1 cellular context compared by ENCODE assay signal in genomic region chr1:203829247-203829646, GRCh38.
TF ChIP-seq lines count a peak whose summit lies in the region.

No MANE protein-coding gene starts in this region.

TF ChIP-seq in GM12878, 131 proteins besides CTCF, POLR2A, EP300 and RAD21:
- TF ChIP-seq SPI1 (IDR thresholded peaks at IDR 0.05; ENCODE audit: borderline replicate concordance, insufficient read depth, low read depth, low read length): 0 out of 2 replicates have a peak, but pooled peaks have one; percentile 25
